7 cellular contexts compared by ENCODE assay signal in genomic region chr12:115828151-115828550, GRCh38.
"Had no signal": no experiment of that assay in that cellular context is flagged by ENCODE, and none has a peak within 500 bp of the region (broad histone marks: within the 10 kb centered on the region; RNA-seq: fewer than 3 reads in every experiment).

No MANE protein-coding gene starts in this region.

- H3K9me3 ChIP-seq: HAP-1 had no signal

- H3K4me3 ChIP-seq: GM23248, HAP-1, K562 had no signal

- DNase-seq: GM23248, GOT3, H7, IMR-90, KG1 had no signal

- ATAC-seq: K562 had no signal

- H3K27ac ChIP-seq: GM23248 had no signal

- H3K4me1 ChIP-seq: HAP-1 had no signal

- H3K36me3 ChIP-seq: HAP-1 had no signal
